22 cellular contexts compared by ENCODE assay signal in genomic region chr1:245235156-245235555, GRCh38.
DNase-seq lines count a peak whose midpoint lies in the region; ATAC-seq and TF ChIP-seq lines count a peak whose summit lies in the region.
"Had no signal": no experiment of that assay in that cellular context is flagged by ENCODE, and none has a peak within 500 bp of the region (broad histone marks: within the 10 kb centered on the region; RNA-seq: fewer than 3 reads in every experiment).

No MANE protein-coding gene starts in this region.

- 38 to 46% (median 45%) methylated on average over 6 of the region's 6 CpGs for WGBS in stomach, 5 donors

- no peaks in the 10 kb centered on the region for H3K36me3 ChIP-seq in HUES6 (ENCODE audit: control insufficient read depth, insufficient read depth, low read length)
- H3K36me3 ChIP-seq in stomach: no peaks in the 10 kb centered on the region
- H3K36me3 ChIP-seq: gastrocnemius medialis, tibial artery had no signal

- TF ChIP-seq POLR2A in stomach (IDR thresholded peaks at IDR 0.05): no peak

- intact Hi-C loops in stomach (cut with DNase I; ENCODE audit: low total_unique reads): no loop called here

- peak overlapping the region; percentile 2; the same call in 1 of the 2 replicates for H3K4me3 ChIP-seq in HUES6 (ENCODE audit: low read depth, low read length)
- H3K4me3 ChIP-seq in cardiac fibroblast (replicated peaks in 1 of 2; ENCODE audit: low read depth in 2 of 2, low read length in 2 of 2): no peak overlapping the region
- H3K4me3 ChIP-seq in stomach: no peak overlapping the region
- H3K4me3 ChIP-seq: gastrocnemius medialis, tibial artery had no signal

- H3K9ac ChIP-seq in HUES6 (ENCODE audit: low read length): no peak overlapping the region
- H3K9ac ChIP-seq: parathyroid adenoma had no signal

- DNase-seq in cardiac fibroblast (ENCODE audit: low read depth in 2 of 2) (peak; percentile 30 to 45), kidney tubule cell (ENCODE audit: low spot score) (peak; percentile 12), stomach (peak; percentile 46), OCI-M2 (lab: John Stamatoyannopoulos, UW; ENCODE audit: unreplicated experiment) (no peak), SKM-1 (lab: John Stamatoyannopoulos, UW; ENCODE audit: unreplicated experiment) (no peak)
- DNase-seq: activated CD4-positive, alpha-beta memory T cell treated with anti-CD3 and anti-CD28 coated beads, Interleukin-2, amount 10 ng/mL, durations not matched to agents 7 days and 5 days; activated naive CD4-positive, alpha-beta T cell treated with anti-CD3 and anti-CD28 coated beads for 36 hours; activated T-cell treated with anti-CD3 and anti-CD28 coated beads, Interleukin-2, amount 50 U/mL, for 1 hour; dermis blood vessel endothelial cell; gastrocnemius medialis; Karpas-422; NCI-H1048; PC-3; stimulated activated CD4-positive, alpha-beta T cell treated with anti-CD3 and anti-CD28 coated beads, Interleukin-1b, Interleukin-23, amount 100 ng/mL, for 48 hours; stimulated activated naive CD4-positive, alpha-beta T cell; T-helper 2 cell; tibial artery had no signal

- H3K27ac ChIP-seq in HUES6 (ENCODE audit: low read depth, low read length) (no peak overlapping the region), stomach (no peak overlapping the region)
- H3K27ac ChIP-seq: epithelial cell of prostate, gastrocnemius medialis, parathyroid adenoma, tibial artery had no signal

- no peak for TF ChIP-seq EP300 in stomach (IDR thresholded peaks at IDR 0.05)

- no peak for TF ChIP-seq CTCF in cardiac fibroblast (IDR thresholded peaks at IDR 0.05; ENCODE audit: low read depth, low read length)
- TF ChIP-seq CTCF in stomach (IDR thresholded peaks at IDR 0.05): no peak

- no peak for ATAC-seq in HG03139 (IDR thresholded peaks at IDR 0.05; ENCODE audit: unreplicated experiment)
- ATAC-seq: gastrocnemius medialis, left lobe of liver, PC-3 had no signal

- H3K9me3 ChIP-seq in HUES6 (ENCODE audit: control insufficient read depth, insufficient read depth, low read depth, low read length) (no peaks in the 10 kb centered on the region), stomach (no peaks in the 10 kb centered on the region)
- H3K9me3 ChIP-seq: gastrocnemius medialis, tibial artery had no signal

- H3K27me3 ChIP-seq in HUES6 (ENCODE audit: control insufficient read depth, insufficient read depth, low read length): no peaks in the 10 kb centered on the region
- peaks cover 0 to 4% (median 0%) of the 10 kb centered on the region in 3 donors for H3K27me3 ChIP-seq in stomach
- H3K27me3 ChIP-seq: gastrocnemius medialis had no signal

- H3K4me1 ChIP-seq in HUES6 (ENCODE audit: control insufficient read depth, insufficient read depth, low read length) (peaks cover 18% of the 10 kb centered on the region), stomach (peaks cover 0 to 11% (median 5%) of the 10 kb centered on the region in 4 donors)
- H3K4me1 ChIP-seq: gastrocnemius medialis, parathyroid adenoma, tibial artery had no signal

Comparison
In these comparisons a context has a peak if more than half of its experiments do, and no peak if none do; other contexts are left out.
1. DNase-seq: peak in cardiac fibroblast (2 of 2), kidney tubule cell (single experiment) and stomach (single experiment); none in OCI-M2 (single experiment) and SKM-1 (single experiment).